ENCODE assay signal across 8 cellular contexts in the genomic region with DNA sequence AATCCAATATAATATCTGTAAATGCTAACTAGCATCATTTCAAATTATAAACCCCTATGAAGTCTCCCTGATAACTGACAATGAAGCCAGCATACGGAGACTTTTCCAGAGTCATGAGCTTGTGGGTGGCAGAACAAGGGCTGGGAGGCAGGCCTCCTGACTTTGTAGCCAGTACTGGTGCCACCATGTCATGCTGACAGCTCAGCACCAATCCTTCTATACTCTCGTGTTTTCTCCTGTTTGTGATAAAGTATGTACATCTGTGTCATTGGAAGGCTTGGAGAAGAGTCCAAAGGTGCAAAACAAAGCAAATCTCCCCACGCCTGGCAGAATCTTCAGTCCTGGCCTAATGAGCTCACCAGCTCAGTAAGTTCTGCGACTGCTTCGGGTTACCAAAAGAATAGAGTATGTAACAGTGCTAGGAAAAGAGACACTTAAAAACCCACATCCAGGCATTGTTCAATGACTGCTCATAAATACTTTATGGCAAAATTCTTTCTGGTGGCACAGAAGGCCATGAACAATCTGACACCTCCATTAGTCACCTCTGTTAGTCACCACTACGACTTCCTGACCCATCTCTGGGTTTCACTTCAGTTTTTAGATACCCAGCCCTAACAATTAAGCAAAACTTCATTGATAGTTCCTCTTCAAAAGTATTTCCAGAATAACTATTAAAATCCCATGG. TPM values are rescaled to one million over a fixed set of nuclear protein-coding genes. Genes with fewer than 3 reads are reported as not detected.
DNase-seq lines count a peak whose midpoint lies in the region; ATAC-seq and TF ChIP-seq lines count a peak whose summit lies in the region.

No MANE protein-coding gene starts in this region.

- peak; percentile 96 for ATAC-seq in HG02852 (IDR thresholded peaks at IDR 0.05; ENCODE audit: unreplicated experiment)
- no peak for ATAC-seq in naive thymus-derived CD8-positive, alpha-beta T cell

- TF ChIP-seq CTCF in epithelial cell of esophagus (IDR thresholded peaks at IDR 0.05; ENCODE audit: insufficient read depth, low read depth, low read length, missing control alignments): no peak

- peak; percentile 11 for DNase-seq in activated T-cell treated with anti-CD3 and anti-CD28 coated beads for 24 hours (ENCODE audit: low read depth)
- no peak for DNase-seq in activated T-cell treated with anti-CD3 and anti-CD28 coated beads for 4 hours
- peak; percentile 100 for DNase-seq in NOMO-1 treated with DMSO at 0.1 percent for 48 hours (lab: John Stamatoyannopoulos, UW; ENCODE audit: unreplicated experiment)
- DNase-seq in epithelial cell of esophagus (ENCODE audit: low read depth): peak; percentile 88
- DNase-seq in naive thymus-derived CD8-positive, alpha-beta T cell: no peak
- no peak for DNase-seq in NCI-H524 treated with DMSO at 0.1 percent for 48 hours (lab: John Stamatoyannopoulos, UW)
- DNase-seq in mesenteric fat pad (ENCODE audit: low spot score): no peak

- no peaks in the 10 kb centered on the region for H3K36me3 Mint-ChIP-seq in naive thymus-derived CD8-positive, alpha-beta T cell

- H3K27ac Mint-ChIP-seq in naive thymus-derived CD8-positive, alpha-beta T cell: no peak overlapping the region

- peaks cover 0 to 7% (median 2%) of the 10 kb centered on the region in 4 donors for H3K4me1 Mint-ChIP-seq in naive thymus-derived CD8-positive, alpha-beta T cell

- H3K4me3 Mint-ChIP-seq in naive thymus-derived CD8-positive, alpha-beta T cell: no peak overlapping the region

- POLR2A ChIA-PET in naive thymus-derived CD8-positive, alpha-beta T cell (lab: Charles Lee): no interaction called here

- no peak overlapping the region for H3K4me3 ChIP-seq in epithelial cell of esophagus (ENCODE audit: low read length)

- H3K27me3 Mint-ChIP-seq in naive thymus-derived CD8-positive, alpha-beta T cell: peaks cover 0 to 12% (median 2%) of the 10 kb centered on the region in 5 donors

- no peaks in the 10 kb centered on the region for H3K9me3 Mint-ChIP-seq in naive thymus-derived CD8-positive, alpha-beta T cell

RNA-seq across cellular contexts. Expression of a gene that starts 24.5 kb away (rescaled TPM):
- total RNA-seq in naive thymus-derived CD8-positive, alpha-beta T cell: not detected
- polyA plus RNA-seq in naive thymus-derived CD8-positive, alpha-beta T cell: under 1 TPM in 1 of 3 donors, not detected in 2; 0.28 TPM
- total RNA-seq in mesenteric fat pad: 70.0 TPM

RNA-seq across cellular contexts. Expression of a gene that starts 32.8 kb away (rescaled TPM):
- not detected for total RNA-seq in naive thymus-derived CD8-positive, alpha-beta T cell
- polyA plus RNA-seq in naive thymus-derived CD8-positive, alpha-beta T cell: not detected
- total RNA-seq in mesenteric fat pad: 29.9 TPM

Comparison
In these comparisons a context has a peak if more than half of its experiments do, and no peak if none do; other contexts are left out.
1. DNase-seq: peak in activated T-cell treated with anti-CD3 and anti-CD28 coated beads for 24 hours (single experiment), NOMO-1 treated with DMSO at 0.1 percent for 48 hours (single experiment) and epithelial cell of esophagus (single experiment); none in activated T-cell treated with anti-CD3 and anti-CD28 coated beads for 4 hours (single experiment), naive thymus-derived CD8-positive, alpha-beta T cell (0 of 10), NCI-H524 treated with DMSO at 0.1 percent for 48 hours (single experiment) and mesenteric fat pad (single experiment).
2. RNA of a gene that starts 24.5 kb away (total RNA-seq): 70.0 TPM in mesenteric fat pad (single experiment); not detected in naive thymus-derived CD8-positive, alpha-beta T cell; every median in the first group is over 10 times any median in the second.
3. RNA of a gene that starts 32.8 kb away (total RNA-seq): 29.9 TPM in mesenteric fat pad (single experiment); not detected in naive thymus-derived CD8-positive, alpha-beta T cell; every median in the first group is over 10 times any median in the second.